In the genomic region with DNA sequence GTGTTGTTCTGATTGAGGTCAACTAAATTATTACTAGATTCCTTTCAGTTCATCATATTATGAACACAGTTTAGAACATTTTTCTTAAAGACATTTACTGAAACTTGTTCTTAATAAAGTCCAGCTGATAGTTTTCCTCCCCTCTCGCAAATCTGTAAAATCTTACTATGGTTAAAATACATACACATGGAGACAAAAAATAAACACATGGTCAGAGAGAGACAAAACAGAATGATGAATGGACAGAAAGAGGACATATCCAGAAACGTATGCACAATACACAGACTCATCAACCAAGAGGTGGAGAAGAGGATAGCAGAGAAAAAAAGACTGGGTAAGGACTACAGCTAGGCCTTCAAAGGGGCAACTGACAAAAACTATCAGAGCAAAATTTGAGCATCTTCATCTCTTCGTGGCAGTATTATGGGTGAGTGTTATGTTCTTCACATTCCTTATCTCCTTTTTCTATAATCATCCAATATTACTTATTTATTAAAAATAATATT, we compare ENCODE assay signal across 16 cellular contexts. TPM values are rescaled to one million over a fixed set of nuclear protein-coding genes. Genes with fewer than 3 reads are reported as not detected.
A peak's percentile ranks its signal among the peaks of the same experiment; 100 is the strongest.
DNase-seq lines count a peak whose midpoint lies in the region; ATAC-seq, FAIRE-seq and TF ChIP-seq lines count a peak whose summit lies in the region.
"Had no signal": no experiment of that assay in that cellular context is flagged by ENCODE, and none has a peak within 500 bp of the region (broad histone marks: within the 10 kb centered on the region; RNA-seq: fewer than 3 reads in every experiment).

No MANE protein-coding gene starts in this region.

- WGBS in IMR-90 (ENCODE audit: extremely low coverage in 2 of 2, insufficient read length in 1 of 2), 2 experiments: no CpG with 5 or more reads among the region's 3 CpGs
- WGBS in K562 (ENCODE audit: insufficient coverage, low coverage, missing lambda C conversion rate): 66% methylated on average over 3 of the region's 3 CpGs

- in situ Hi-C loops in IMR-90 (cut with MboI; ENCODE audit: low sequenced_read_pairs) (no loop called here), K562 (cut with MboI) (no loop called here)

- no peak overlapping the region for H2AK9ac ChIP-seq in IMR-90 (replicated peaks; ENCODE audit: low read depth, low read length, poor library complexity)

- ATAC-seq in IMR-90 (ENCODE audit: low read depth): no peak
- ATAC-seq in K562: peak; percentile 64
- no peak for ATAC-seq in memory B cell (ENCODE audit: low read depth)
- ATAC-seq in GM18861 (IDR thresholded peaks at IDR 0.05; ENCODE audit: unreplicated experiment): no peak
- no peak for ATAC-seq in natural killer cell treated with Interleukin-12 subunit alpha and Interleukin-12 subunit beta and Interleukin-15 and Interleukin-18, amount 100 ng/mL, for 72 hours

- H3K4me1 Mint-ChIP-seq in memory B cell: peaks cover 5% of the 10 kb centered on the region
- peaks cover 5 to 12% of the 10 kb centered on the region in 2 donors for H3K4me1 Mint-ChIP-seq in natural killer cell treated with Interleukin-12 subunit alpha and Interleukin-12 subunit beta and Interleukin-15 and Interleukin-18, amount 100 ng/mL, for 72 hours (ENCODE audit: low read depth in 2 of 2)
- H3K4me1 Mint-ChIP-seq: B cell had no signal

- 0 out of 2 replicates have a peak overlapping the region, but pooled peaks have one; percentile 11 for H3K23ac ChIP-seq in IMR-90 (ENCODE audit: low read depth, low read length)

- H3K4ac ChIP-seq in IMR-90 (ENCODE audit: low read depth, low read length): no peak overlapping the region

- H3K9me3 Mint-ChIP-seq in memory B cell: no peaks in the 10 kb centered on the region
- H3K9me3 Mint-ChIP-seq in natural killer cell treated with Interleukin-12 subunit alpha and Interleukin-12 subunit beta and Interleukin-15 and Interleukin-18, amount 100 ng/mL, for 72 hours: no peaks in the 10 kb centered on the region

- H4K20me1 ChIP-seq in IMR-90 (ENCODE audit: insufficient read depth, low read length): peaks cover 7% of the 10 kb centered on the region; the same call in 1 of the 2 replicates
- H4K20me1 ChIP-seq in K562 (replicated peaks; ENCODE audit: control insufficient read depth, insufficient read depth, low read length): no peaks in the 10 kb centered on the region

- dilution Hi-C loops in IMR-90 (cut with HindIII; ENCODE audit: low sequenced_read_pairs, unreplicated experiment): no loop called here

- no peak for TF ChIP-seq EP300 in K562 (IDR thresholded peaks at IDR 0.05; ENCODE audit: low read length)

- no peaks in the 10 kb centered on the region for H3K27me3 ChIP-seq in IMR-90 (ENCODE audit: control insufficient read depth, insufficient read depth, low read length)
- no peaks in the 10 kb centered on the region for H3K27me3 ChIP-seq in K562 (ENCODE audit: control insufficient read depth in 2 of 2, insufficient read depth in 2 of 2, low read length in 2 of 2)

- no peak overlapping the region for H3K4me3 Mint-ChIP-seq in memory B cell
- no peak overlapping the region for H3K4me3 Mint-ChIP-seq in natural killer cell treated with Interleukin-12 subunit alpha and Interleukin-12 subunit beta and Interleukin-15 and Interleukin-18, amount 100 ng/mL, for 72 hours
- H3K4me3 Mint-ChIP-seq: B cell; CD4-positive, alpha-beta memory T cell had no signal

- H2BK5ac ChIP-seq in IMR-90 (ENCODE audit: low read depth, low read length, poor library complexity, severe bottlenecking): peak overlapping the region; percentile 1

- H2AFZ ChIP-seq in IMR-90 (replicated peaks; ENCODE audit: low read length, poor library complexity) (no peak overlapping the region), K562 (ENCODE audit: low read depth, low read length) (no peak overlapping the region)
- H2AFZ ChIP-seq: GM23248 had no signal

- H3K36me3 ChIP-seq in IMR-90 (ENCODE audit: control insufficient read depth, insufficient read depth, low read length) (peaks cover 3% of the 10 kb centered on the region), K562 (ENCODE audit: control insufficient read depth, insufficient read depth, low read length) (peaks cover 17% of the 10 kb centered on the region; the same call in 2 of the 3 replicates)

- no peak for TF ChIP-seq CTCF in D721Med (IDR thresholded peaks at IDR 0.05; ENCODE audit: insufficient read depth, missing control alignments)
- no peak for TF ChIP-seq CTCF in IMR-90 (conservative IDR thresholded peaks at IDR 0.05; ENCODE audit: low read depth, low read length)
- TF ChIP-seq CTCF in K562 (IDR thresholded peaks at IDR 0.05 in 2 of 3, conservative IDR thresholded peaks at IDR 0.05 in 1 of 3; ENCODE audit: insufficient read depth in 2 of 3, low read depth in 1 of 3, low read length in 3 of 3): no peak

- TF ChIP-seq POLR2A in IMR-90 (IDR thresholded peaks at IDR 0.05; ENCODE audit: low read depth, low read length): no peak
- TF ChIP-seq POLR2A in K562 (conservative IDR thresholded peaks at IDR 0.05): no peak

- no peak overlapping the region for H3K4me3 ChIP-seq in IMR-90 (ENCODE audit: insufficient read depth, low read depth, low read length)
- H3K4me3 ChIP-seq in K562: no peak overlapping the region
- H3K4me3 ChIP-seq: GM23248 had no signal

- CTCF ChIA-PET in IMR-90 (lab: Yijun Ruan, JAX): interaction anchor here (0.6 to 0.8 kb wide), 2 partner anchors 12 to 14 kb away, joined by 3 read pairs; no protein-coding TSS in a partner anchor
- CTCF ChIA-PET in K562 (lab: Yijun Ruan, JAX; ENCODE audit: low intra/inter-chr PET ratio): no interaction called here

- peaks cover 37% of the 10 kb centered on the region for H3K36me3 Mint-ChIP-seq in memory B cell
- H3K36me3 Mint-ChIP-seq in natural killer cell treated with Interleukin-12 subunit alpha and Interleukin-12 subunit beta and Interleukin-15 and Interleukin-18, amount 100 ng/mL, for 72 hours: peaks cover 12% of the 10 kb centered on the region

- no peak overlapping the region for H2AK5ac ChIP-seq in IMR-90 (ENCODE audit: low read depth, low read length)

- H3K9ac ChIP-seq in IMR-90 (ENCODE audit: low read depth, low read length) (no peak overlapping the region), K562 (ENCODE audit: insufficient read depth in 1 of 2, low read depth in 2 of 2, low read length in 2 of 2) (no peak overlapping the region)
- H3K9ac ChIP-seq: GM23248 had no signal

- H3K27me3 Mint-ChIP-seq in memory B cell: no peaks in the 10 kb centered on the region
- no peaks in the 10 kb centered on the region for H3K27me3 Mint-ChIP-seq in natural killer cell treated with Interleukin-12 subunit alpha and Interleukin-12 subunit beta and Interleukin-15 and Interleukin-18, amount 100 ng/mL, for 72 hours
- H3K27me3 Mint-ChIP-seq: B cell; CD4-positive, alpha-beta memory T cell had no signal

- H3K4me1 ChIP-seq in IMR-90 (ENCODE audit: control insufficient read depth, insufficient read depth, low read length) (no peaks in the 10 kb centered on the region), K562 (replicated peaks in 1 of 2; ENCODE audit: control insufficient read depth in 2 of 2, insufficient read depth in 2 of 2, low read length in 2 of 2) (no peaks in the 10 kb centered on the region)

- no peak overlapping the region for H3K4me2 ChIP-seq in IMR-90 (ENCODE audit: low read depth, low read length)
- H3K4me2 ChIP-seq in K562 (ENCODE audit: insufficient read depth, low read length): no peak overlapping the region

- H3K79me1 ChIP-seq in IMR-90 (ENCODE audit: low read depth in 1 of 2, low read length in 2 of 2): peaks cover 26 to 55% of the 10 kb centered on the region in 2 experiments

- no peak overlapping the region for H2BK15ac ChIP-seq in IMR-90 (ENCODE audit: low read depth, low read length)

- no peak overlapping the region for H3K56ac ChIP-seq in IMR-90 (ENCODE audit: extremely low read depth, insufficient read depth, low read length)

- H3K27ac ChIP-seq in IMR-90 (ENCODE audit: insufficient read depth, low read length): no peak overlapping the region
- H3K27ac ChIP-seq in K562 (ENCODE audit: extremely low read depth, low read depth, low read length): no peak overlapping the region
- H3K27ac ChIP-seq: GM23248, HL-60 had no signal

- DNase-seq in D721Med (ENCODE audit: insufficient read length, low spot score): no peak
- DNase-seq in IMR-90: no peak
- DNase-seq in K562 (ENCODE audit: extremely low read depth in 1 of 4, low spot score in 3 of 4): no peak
- DNase-seq in memory B cell (ENCODE audit: low spot score in 2 of 2): no peak
- no peak for DNase-seq in natural killer cell treated with Interleukin-12 subunit alpha and Interleukin-12 subunit beta and Interleukin-15 and Interleukin-18, amount 100 ng/mL, for 72 hours (ENCODE audit: low spot score)
- DNase-seq in activated CD4-positive, CD25-positive, alpha-beta regulatory T cell (lab: John Stamatoyannopoulos, UW): no peak
- no peak for DNase-seq in DMS114 treated with DMSO at 0.1 percent for 48 hours (lab: John Stamatoyannopoulos, UW; ENCODE audit: unreplicated experiment)
- DNase-seq: C1 segment of cervical spinal cord; CD4-positive, alpha-beta memory T cell; DND-41; GF-D8; GM23248; H7 had no signal

- FAIRE-seq in D721Med (lab: Jason Lieb, UNC): peak; percentile 21
- no peak for FAIRE-seq in K562 (lab: Jason Lieb, UNC)

- H3K14ac ChIP-seq in IMR-90 (replicated peaks; ENCODE audit: low read depth, low read length): no peak overlapping the region

- no peak overlapping the region for H4K8ac ChIP-seq in IMR-90 (ENCODE audit: low read depth in 2 of 2, low read length in 2 of 2)

- H4K5ac ChIP-seq in IMR-90 (ENCODE audit: low read depth, low read length): no peak overlapping the region

- H3K79me2 ChIP-seq in K562 (ENCODE audit: control insufficient read depth, insufficient read depth, low read length): peaks cover 14% of the 10 kb centered on the region; the same call in 2 of the 3 replicates

- H2BK20ac ChIP-seq in IMR-90 (ENCODE audit: low read depth, low read length): no peak overlapping the region

- POLR2A ChIA-PET in IMR-90 (lab: Charles Lee; ENCODE audit: unreplicated experiment): no interaction called here
- POLR2A ChIA-PET in K562 (lab: Yijun Ruan, JAX): interaction anchor here (1.8 kb wide), 1 partner anchor 12 kb away, joined by 4 read pairs; no protein-coding TSS in a partner anchor

- no TSS peak for BruUV-seq in IMR-90 (replicated peaks; lab: Mats Ljungman, UMichigan)
- BruUV-seq in K562 (replicated peaks; lab: Mats Ljungman, UMichigan): no TSS peak

- H3K18ac ChIP-seq in IMR-90 (ENCODE audit: low read depth, low read length): no peak overlapping the region; the same call in 1 of the 2 replicates

- TF ChIP-seq RAD21 in IMR-90 (IDR thresholded peaks at IDR 0.05; ENCODE audit: low read length) (no peak), K562 (CRISPR knock-in tag; conservative IDR thresholded peaks at IDR 0.05 in 1 of 2, IDR thresholded peaks at IDR 0.05 in 1 of 2) (no peak)

- no peak overlapping the region for H4K91ac ChIP-seq in IMR-90 (ENCODE audit: insufficient read depth, low read depth, low read length)

- intact Hi-C loops in IMR-90 (cut with micrococcal nuclease): no loop called here
- intact Hi-C loops in K562 (cut with micrococcal nuclease): no loop called here

- H3K27ac Mint-ChIP-seq in memory B cell: peak overlapping the region; percentile 3
- no peak overlapping the region for H3K27ac Mint-ChIP-seq in natural killer cell treated with Interleukin-12 subunit alpha and Interleukin-12 subunit beta and Interleukin-15 and Interleukin-18, amount 100 ng/mL, for 72 hours
- H3K27ac Mint-ChIP-seq: B cell had no signal

- no peaks in the 10 kb centered on the region for H3K9me3 ChIP-seq in IMR-90 (ENCODE audit: control insufficient read depth, insufficient read depth, low read length)
- H3K9me3 ChIP-seq in K562 (replicated peaks; ENCODE audit: control insufficient read depth, insufficient read depth, low read depth, low read length): no peaks in the 10 kb centered on the region

- H3K9me1 ChIP-seq in IMR-90 (ENCODE audit: insufficient read depth, low read length) (no peaks in the 10 kb centered on the region; the same call in none of the 2 replicates), K562 (ENCODE audit: control insufficient read depth, insufficient read depth, low read length) (no peaks in the 10 kb centered on the region)

- no peak overlapping the region for H2BK120ac ChIP-seq in IMR-90 (ENCODE audit: low read depth, low read length)

RNA-seq across cellular contexts. Expression of a gene that starts 38.4 kb away (rescaled TPM):
- total RNA-seq in IMR-90 (2012; rRNA removed) (12.5 and 23.9 TPM in 2 replicates), K562 (2014; rRNA removed) (5.7 and 7.5 TPM in 2 replicates), K562 (2014; rRNA removed; fragmentation: Illumina TruSeq; extraction: Trizol) (13.2 and 16.8 TPM in 2 replicates), K562 (2015; rRNA removed; fragmentation: Illumina TruSeq; extraction: Trizol) (17.1 and 17.3 TPM in 2 replicates), K562 (2021) (16.5 and 18.0 TPM in 2 replicates)
- polyA plus RNA-seq in IMR-90 (2012; rRNA removed) (4.6 and 4.8 TPM in 2 replicates), K562 (2011; rRNA removed) (4.4 and 5.4 TPM in 2 replicates), K562 (2014; fragmentation: Illumina TruSeq; extraction: Trizol) (8.1 and 12.5 TPM in 2 replicates), K562 (2014; fragmentation: Nextera tagmentation; extraction: Ambion mirVana) (1 to 10 TPM; 3.5 to 4.8 TPM), K562 (2014; rRNA removed) (4.0 and 5.5 TPM in 2 replicates)
- 0.26 and 0.33 TPM in 2 replicates for polyA plus RNA-seq in IMR-90 (2012; cell fraction: cytosol; rRNA removed)
- polyA plus RNA-seq in IMR-90 (2012; cell fraction: nucleus; rRNA removed; ENCODE audit: low replicate concordance): 0.34 and 3.3 TPM in 2 replicates
- total RNA-seq in K562 (2011; cell fraction: chromatin; rRNA removed; ENCODE audit: low replicate concordance): 2.8 and 26.6 TPM in 2 replicates
- 1.8 and 2.2 TPM in 2 replicates for total RNA-seq in K562 (2011; cell fraction: nucleolus; rRNA removed)
- 5.1 and 6.6 TPM in 2 replicates for total RNA-seq in K562 (2011; cell fraction: nucleoplasm; rRNA removed)
- 0.45 and 1.1 TPM in 2 replicates for polyA plus RNA-seq in K562 (2011; cell fraction: cytosol; rRNA removed)
- polyA plus RNA-seq in K562 (2011; cell fraction: nucleus; rRNA removed): 3.9 and 4.0 TPM in 2 replicates
- 6.1 TPM in 2 replicates for polyA plus RNA-seq in K562 (2012)
- polyA minus RNA-seq in K562 (2011; rRNA and poly(A)+ RNA removed): 29.0 and 36.6 TPM in 2 replicates
- 15.2 and 15.7 TPM in 2 replicates for polyA minus RNA-seq in K562 (2011; cell fraction: cytosol; rRNA and poly(A)+ RNA removed)
- 5.8 and 14.8 TPM in 2 replicates for polyA minus RNA-seq in K562 (2011; cell fraction: nucleus; rRNA and poly(A)+ RNA removed)
- total RNA-seq in natural killer cell treated with Interleukin-12 subunit alpha and Interleukin-12 subunit beta and Interleukin-15 and Interleukin-18, amount 100 ng/mL, for 72 hours: 10 to 100 TPM; 12.1 to 23.8 TPM
